Comparison of ENCODE assay signal across 18 cellular contexts in the genomic region with DNA sequence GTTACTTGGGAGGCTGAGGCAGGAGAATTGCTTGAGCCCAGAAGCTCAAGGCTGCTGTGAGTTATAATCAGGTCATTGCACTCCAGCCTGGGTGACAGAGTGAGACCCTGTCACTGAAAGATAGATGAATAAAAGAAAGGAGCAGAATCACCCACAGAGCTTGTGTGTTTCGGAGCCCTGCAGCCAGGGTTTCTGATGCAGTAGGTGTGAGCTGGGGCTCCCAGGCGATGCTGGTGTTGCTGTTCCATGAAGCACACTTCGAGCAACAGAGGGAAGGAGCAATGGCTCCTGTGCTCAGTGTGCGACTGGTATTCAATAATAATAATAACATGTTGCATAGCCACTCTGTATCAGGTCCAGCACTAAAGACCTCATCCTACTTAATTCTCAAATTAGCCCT.
A peak's percentile ranks its signal among the peaks of the same experiment; 100 is the strongest.
DNase-seq lines count a peak whose midpoint lies in the region; ATAC-seq and TF ChIP-seq lines count a peak whose summit lies in the region.
"Had no signal": no experiment of that assay in that cellular context is flagged by ENCODE, and none has a peak within 500 bp of the region (broad histone marks: within the 10 kb centered on the region; RNA-seq: fewer than 3 reads in every experiment).

No MANE protein-coding gene starts in this region.

- H3K4me1 Mint-ChIP-seq in type B pancreatic cell (ENCODE audit: unreplicated experiment) = peaks cover 26% of the 10 kb centered on the region
- H3K4me1 Mint-ChIP-seq: CD4-positive, alpha-beta memory T cell had no signal

- H3K27ac ChIP-seq in DND-41 (ENCODE audit: low read length) = no peak overlapping the region

- no peaks in the 10 kb centered on the region for H4K20me1 ChIP-seq in DND-41 (ENCODE audit: insufficient read depth, low read length)

- no peaks in the 10 kb centered on the region for H3K27me3 Mint-ChIP-seq in type B pancreatic cell

- ATAC-seq in DND-41 (ENCODE audit: insufficient read depth, low read depth) (no peak), left lobe of liver (no peak), GM19452 (IDR thresholded peaks at IDR 0.05; ENCODE audit: unreplicated experiment) (no peak)
- ATAC-seq: GM12878 had no signal

- no peak overlapping the region for H3K9ac ChIP-seq in DND-41 (ENCODE audit: low read depth, low read length)

- no peaks in the 10 kb centered on the region for H3K27me3 ChIP-seq in DND-41 (ENCODE audit: insufficient read depth, low read length, poor library complexity)

- H3K4me3 Mint-ChIP-seq in type B pancreatic cell = no peak overlapping the region
- H3K4me3 Mint-ChIP-seq: CD4-positive, alpha-beta memory T cell; HFFc6 had no signal

- no peaks in the 10 kb centered on the region for H3K9me3 ChIP-seq in DND-41 (ENCODE audit: insufficient read depth, low read length, severe bottlenecking)
- H3K9me3 ChIP-seq: HAP-1 had no signal

- H3K27ac Mint-ChIP-seq in type B pancreatic cell = no peak overlapping the region
- H3K27ac Mint-ChIP-seq: CD4-positive, alpha-beta memory T cell; HFFc6 had no signal

- no peaks in the 10 kb centered on the region for H3K36me3 ChIP-seq in DND-41 (ENCODE audit: insufficient read depth, low read length)
- H3K36me3 ChIP-seq: HAP-1 had no signal

- no peak overlapping the region for H3K4me3 ChIP-seq in DND-41 (ENCODE audit: low read depth in 1 of 2, low read length in 2 of 2)
- H3K4me3 ChIP-seq: GM12878, HAP-1 had no signal

- TF ChIP-seq CTCF in DND-41 (IDR thresholded peaks at IDR 0.05; ENCODE audit: borderline replicate concordance, extremely low read depth, low read length, poor library complexity, severe bottlenecking) (no peak), type B pancreatic cell (conservative IDR thresholded peaks at IDR 0.05) (no peak)

- no peaks in the 10 kb centered on the region for H3K9me3 Mint-ChIP-seq in type B pancreatic cell
- H3K9me3 Mint-ChIP-seq: CD4-positive, alpha-beta memory T cell; HFFc6 had no signal

- H3K4me1 ChIP-seq in DND-41 (ENCODE audit: insufficient read depth, low read length) = peaks cover 40% of the 10 kb centered on the region
- H3K4me1 ChIP-seq: HAP-1 had no signal

- H3K4me2 ChIP-seq in DND-41 (ENCODE audit: insufficient read depth, low read length) = no peak overlapping the region

- no peaks in the 10 kb centered on the region for H3K79me2 ChIP-seq in DND-41 (ENCODE audit: insufficient read depth, low read length)

- H3K36me3 Mint-ChIP-seq in type B pancreatic cell = no peaks in the 10 kb centered on the region
- H3K36me3 Mint-ChIP-seq: CD4-positive, alpha-beta memory T cell had no signal

- H2AFZ ChIP-seq in DND-41 (ENCODE audit: low read depth, low read length) = no peak overlapping the region

- peak; percentile 1 for DNase-seq in DND-41
- DNase-seq in activated CD8-positive, alpha-beta memory T cell treated with anti-CD3 and anti-CD28 coated beads, Interleukin-2, amount 50 U/mL, for 48 hours = peak; percentile 8
- DNase-seq in left lobe of liver (ENCODE audit: low spot score) = peak; percentile 19
- peak; percentile 18 for DNase-seq in type B pancreatic cell (ENCODE audit: extremely low spot score, unreplicated experiment)
- DNase-seq in DMS 273 (lab: John Stamatoyannopoulos, UW; ENCODE audit: unreplicated experiment) = no peak
- DNase-seq in NCI-H774 (lab: John Stamatoyannopoulos, UW) = no peak
- DNase-seq: C1 segment of cervical spinal cord; Calu3; CD4-positive, alpha-beta memory T cell; COR-L47; DMS153; EL; GDM1; GOT3; HFFc6 had no signal

Comparison
In these comparisons a context has a peak if more than half of its experiments do, and no peak if none do; other contexts are left out.
1. DNase-seq: peak in DND-41 (single experiment), activated CD8-positive, alpha-beta memory T cell treated with anti-CD3 and anti-CD28 coated beads, Interleukin-2, amount 50 U/mL, for 48 hours (single experiment), left lobe of liver (single experiment) and type B pancreatic cell (single experiment); none in DMS 273 (single experiment) and NCI-H774 (single experiment).